8 cellular contexts compared by ENCODE assay signal in genomic region chr14:22829661-22830328, GRCh38. TPM values are rescaled to one million over a fixed set of nuclear protein-coding genes. Genes with fewer than 3 reads are reported as not detected.
DNase-seq lines count a peak whose midpoint lies in the region; ATAC-seq and TF ChIP-seq lines count a peak whose summit lies in the region.

Gene MRPL52 (plus strand): TSS chr14:22829887. CDS start chr14:22829913, 26 bp downstream.

- no peaks in the 10 kb centered on the region for H3K9me3 ChIP-seq in iPS-18a (ENCODE audit: control insufficient read depth, low read depth, low read length)
- no peaks in the 10 kb centered on the region for H3K9me3 ChIP-seq in skeletal muscle tissue (ENCODE audit: control insufficient read depth in 3 of 3, low read length in 3 of 3)

- H3K9me3 Mint-ChIP-seq in brain, result no peaks in the 10 kb centered on the region

- no peak for TF ChIP-seq CTCF in 22Rv1 (IDR thresholded peaks at IDR 0.05)
- no peak for TF ChIP-seq CTCF in brain (conservative IDR thresholded peaks at IDR 0.05)

- H3K4me3 ChIP-seq in iPS-18a (ENCODE audit: low read length) (peak within 1 kb of the TSS; percentile 97), skeletal muscle tissue (ENCODE audit: low read length in 3 of 3) (peak within 1 kb of the TSS; percentile 92 to 96 (median 94))

- H3K36me3 Mint-ChIP-seq in brain, result peaks cover 29% of the 10 kb centered on the region

- peak; percentile 96 for DNase-seq in NCI-H2107 treated with DMSO at 0.1 percent for 48 hours (lab: John Stamatoyannopoulos, UW; ENCODE audit: unreplicated experiment)
- DNase-seq in UCSD-AML1 (lab: John Stamatoyannopoulos, UW; ENCODE audit: unreplicated experiment), result peak; percentile 91

- H3K27me3 ChIP-seq in iPS-18a (ENCODE audit: control insufficient read depth, insufficient read depth, low read length) (no peaks in the 10 kb centered on the region), skeletal muscle tissue (ENCODE audit: control insufficient read depth in 3 of 3, insufficient read depth in 3 of 3, low read length in 3 of 3) (no peaks in the 10 kb centered on the region)

- H3K27ac ChIP-seq in 22Rv1, result peak within 1 kb of the TSS; percentile 61
- H3K27ac ChIP-seq in iPS-18a (ENCODE audit: low read length), result peak within 1 kb of the TSS; percentile 90
- peak within 1 kb of the TSS; percentile 49 for H3K27ac ChIP-seq in skeletal muscle tissue (ENCODE audit: low read depth, low read length)

- peak within 1 kb of the TSS; percentile 95 to 99 (median 98) for H3K27ac Mint-ChIP-seq in brain

- peak within 1 kb of the TSS; percentile 95 for H3K9ac ChIP-seq in iPS-18a (ENCODE audit: low read length)
- H3K9ac ChIP-seq in skeletal muscle tissue (ENCODE audit: low read depth in 1 of 3, low read length in 3 of 3), result peak within 1 kb of the TSS; percentile 89 to 91 (median 91)

- peaks cover 13% of the 10 kb centered on the region for H3K27me3 Mint-ChIP-seq in brain

- peaks cover 28% of the 10 kb centered on the region for H3K4me1 Mint-ChIP-seq in brain

- H3K36me3 ChIP-seq in iPS-18a (ENCODE audit: control insufficient read depth, low read depth, low read length) (peaks cover 21% of the 10 kb centered on the region), skeletal muscle tissue (ENCODE audit: control insufficient read depth in 3 of 3, insufficient read depth in 3 of 3, low read length in 3 of 3) (peaks cover 9 to 20% (median 16%) of the 10 kb centered on the region in 3 donors)

- H3K4me1 ChIP-seq in iPS-18a (ENCODE audit: control insufficient read depth, low read depth, low read length) (peaks cover 10% of the 10 kb centered on the region), skeletal muscle tissue (ENCODE audit: control insufficient read depth in 3 of 3, insufficient read depth in 3 of 3, low read length in 3 of 3) (peaks cover 6 to 16% (median 13%) of the 10 kb centered on the region in 3 donors)

- ATAC-seq in GM18519 (IDR thresholded peaks at IDR 0.05; ENCODE audit: low FRiP score, unreplicated experiment) (peak; percentile 75), HG03060 (IDR thresholded peaks at IDR 0.05; ENCODE audit: low read depth, unreplicated experiment) (peak; percentile 62)

- peak within 1 kb of the TSS; percentile 90 to 94 (median 92) for H3K4me3 Mint-ChIP-seq in brain

RNA-seq across cellular contexts. Expression of gene MRPL52, which starts in this region (rescaled TPM):
- polyA plus RNA-seq in brain (ENCODE audit: insufficient read depth, low read depth, low replicate concordance), result 160 TPM
- 16.7 TPM for total RNA-seq in skeletal muscle tissue

Comparison
In these comparisons a context has a peak if more than half of its experiments do, and no peak if none do; other contexts are left out.
1. Peak in every context shown above with its lines: DNase-seq, ATAC-seq, H3K4me3 ChIP-seq and H3K27ac ChIP-seq.